ENCODE assay signal across 9 cellular contexts in genomic region chr18:2961828-2962227, GRCh38. TPM values are rescaled to one million over a fixed set of nuclear protein-coding genes. Genes with fewer than 3 reads are reported as not detected.
DNase-seq lines count a peak whose midpoint lies in the region; ATAC-seq and TF ChIP-seq lines count a peak whose summit lies in the region.
"Had no signal": no experiment of that assay in that cellular context is flagged by ENCODE, and none has a peak within 500 bp of the region (broad histone marks: within the 10 kb centered on the region; RNA-seq: fewer than 3 reads in every experiment).

No MANE protein-coding gene starts in this region.

- ATAC-seq in effector memory CD8-positive, alpha-beta T cell (replicated peaks): no peak
- ATAC-seq in HG03354 (IDR thresholded peaks at IDR 0.05; ENCODE audit: poor library complexity, severe bottlenecking, unreplicated experiment): no peak
- ATAC-seq: HCT116 had no signal

- peaks cover 45% of the 10 kb centered on the region for H3K36me3 Mint-ChIP-seq in effector memory CD8-positive, alpha-beta T cell (ENCODE audit: insufficient read depth)
- peaks cover 5% of the 10 kb centered on the region for H3K36me3 Mint-ChIP-seq in osteocyte (ENCODE audit: unreplicated experiment)

- H3K4me3 ChIP-seq in NB4 (ENCODE audit: low read depth, low read length): no peak overlapping the region

- H3K4me3 Mint-ChIP-seq in effector memory CD8-positive, alpha-beta T cell: peak overlapping the region; percentile 67 to 85
- H3K4me3 Mint-ChIP-seq in osteocyte (ENCODE audit: unreplicated experiment): no peak overlapping the region

- TF ChIP-seq CTCF in NB4 (IDR thresholded peaks at IDR 0.05; ENCODE audit: low read depth, low read length) (no peak), osteocyte (IDR thresholded peaks at IDR 0.05) (no peak)

- H3K27ac Mint-ChIP-seq in effector memory CD8-positive, alpha-beta T cell: peak overlapping the region; percentile 93 to 99
- H3K27ac Mint-ChIP-seq in osteocyte (ENCODE audit: unreplicated experiment): peak overlapping the region; percentile 42

- TF ChIP-seq POLR2A in NB4 (IDR thresholded peaks at IDR 0.05; ENCODE audit: extremely low read depth, insufficient read length): no peak

- H3K27me3 Mint-ChIP-seq in effector memory CD8-positive, alpha-beta T cell: no peaks in the 10 kb centered on the region
- H3K27me3 Mint-ChIP-seq in osteocyte (ENCODE audit: unreplicated experiment): no peaks in the 10 kb centered on the region

- H3K4me1 Mint-ChIP-seq in effector memory CD8-positive, alpha-beta T cell (ENCODE audit: low read depth in 2 of 2): peaks cover 59 to 82% of the 10 kb centered on the region in 2 donors
- peaks cover 49% of the 10 kb centered on the region for H3K4me1 Mint-ChIP-seq in osteocyte (ENCODE audit: unreplicated experiment)

- no peaks in the 10 kb centered on the region for H3K9me3 Mint-ChIP-seq in effector memory CD8-positive, alpha-beta T cell
- H3K9me3 Mint-ChIP-seq in osteocyte (ENCODE audit: unreplicated experiment): no peaks in the 10 kb centered on the region

- DNase-seq in EH (ENCODE audit: low read depth): peak; percentile 74
- DNase-seq in NB4 (ENCODE audit: low read depth): peak; percentile 52
- no peak for DNase-seq in effector memory CD8-positive, alpha-beta T cell
- DNase-seq in osteocyte (ENCODE audit: extremely low spot score, unreplicated experiment): no peak
- DNase-seq in KG1 (lab: John Stamatoyannopoulos, UW): no peak
- DNase-seq in cerebellar nuclear complex (lab: John Stamatoyannopoulos, UW): no peak
- no peak for DNase-seq in NCI-H748 treated with DMSO at 0.1 percent for 48 hours (lab: John Stamatoyannopoulos, UW)

RNA-seq across cellular contexts. Expression of gene LPIN2, which starts 51.1 kb away (rescaled TPM):
- total RNA-seq in osteocyte: 34.8 and 36.9 TPM in 2 replicates

Comparison
In these comparisons a context has a peak if more than half of its experiments do, and no peak if none do; other contexts are left out.
1. DNase-seq: peak in EH (single experiment) and NB4 (single experiment); none in effector memory CD8-positive, alpha-beta T cell (0 of 3), osteocyte (single experiment), KG1 (single experiment), cerebellar nuclear complex (0 of 2) and NCI-H748 treated with DMSO at 0.1 percent for 48 hours (single experiment).